ENCODE assay signal across 9 cellular contexts in the genomic region with DNA sequence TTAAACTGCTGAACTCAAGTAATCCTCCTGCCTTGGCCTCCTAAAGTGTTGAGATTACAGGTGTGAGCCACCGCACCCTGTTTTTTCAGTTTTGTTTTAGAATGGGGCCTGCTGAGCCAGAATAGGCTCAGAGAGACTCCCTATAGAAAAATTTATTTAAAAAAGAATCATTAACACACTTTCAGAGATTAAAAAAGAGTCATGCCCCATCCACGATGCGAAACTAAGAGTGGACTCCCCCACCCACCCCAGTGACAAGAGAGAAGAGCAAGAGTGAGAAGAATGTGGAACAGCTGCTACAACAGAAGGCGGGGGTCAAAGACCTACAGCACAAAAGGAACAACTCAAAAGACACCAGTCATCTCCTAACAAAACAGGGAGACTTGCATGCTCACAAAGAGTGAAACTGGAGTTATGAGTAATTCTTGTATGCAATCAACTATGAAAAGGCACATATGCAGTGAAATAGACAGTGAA. TPM values are rescaled to one million over a fixed set of nuclear protein-coding genes. Genes with fewer than 3 reads are reported as not detected.
DNase-seq lines count a peak whose midpoint lies in the region; ATAC-seq and TF ChIP-seq lines count a peak whose summit lies in the region.
"Had no signal": no experiment of that assay in that cellular context is flagged by ENCODE, and none has a peak within 500 bp of the region (broad histone marks: within the 10 kb centered on the region; RNA-seq: fewer than 3 reads in every experiment).

No MANE protein-coding gene starts in this region.

- peaks cover 5% of the 10 kb centered on the region for H3K36me3 ChIP-seq in GM06990 (ENCODE audit: control insufficient read depth, insufficient read depth, low read length)

- H3K27ac ChIP-seq in CD4-positive, alpha-beta T cell (ENCODE audit: low read depth, low read length): no peak overlapping the region

- H3K4me3 ChIP-seq in GM06990 (replicated peaks; ENCODE audit: low read depth, low read length): no peak overlapping the region

- ATAC-seq in GM19025 (IDR thresholded peaks at IDR 0.05; ENCODE audit: low read depth, unreplicated experiment) (peak; percentile 95), HG02870 (IDR thresholded peaks at IDR 0.05; ENCODE audit: unreplicated experiment) (peak; percentile 96), activated B cell treated with CpG ODN at 0.5 μM for 24 hours (ENCODE audit: low read depth) (peak; percentile 61)
- no peak for ATAC-seq in CD4-positive, alpha-beta T cell (ENCODE audit: poor library complexity)

- H3K27ac Mint-ChIP-seq in activated B cell treated with CpG ODN at 0.5 μM for 24 hours: no peak overlapping the region
- H3K27ac Mint-ChIP-seq in CD4-positive, alpha-beta T cell: no peak overlapping the region

- intact Hi-C loops in activated B cell treated with CpG ODN at 0.5 μM for 24 hours (cut with micrococcal nuclease): no loop called here
- intact Hi-C loops in CD4-positive, alpha-beta T cell (cut with DNase I, micrococcal nuclease): no loop called here

- no peaks in the 10 kb centered on the region for H3K27me3 Mint-ChIP-seq in activated B cell treated with CpG ODN at 0.5 μM for 24 hours
- H3K27me3 Mint-ChIP-seq in CD4-positive, alpha-beta T cell: no peaks in the 10 kb centered on the region

- no peaks in the 10 kb centered on the region for H3K9me3 Mint-ChIP-seq in activated B cell treated with CpG ODN at 0.5 μM for 24 hours
- H3K9me3 Mint-ChIP-seq in CD4-positive, alpha-beta T cell: no peaks in the 10 kb centered on the region

- no peaks in the 10 kb centered on the region for H3K9me3 ChIP-seq in CD4-positive, alpha-beta T cell (ENCODE audit: control insufficient read depth, low read length)

- no peaks in the 10 kb centered on the region for H3K27me3 ChIP-seq in GM06990 (replicated peaks; ENCODE audit: control insufficient read depth, insufficient read depth, low read length)
- no peaks in the 10 kb centered on the region for H3K27me3 ChIP-seq in CD4-positive, alpha-beta T cell (ENCODE audit: control insufficient read depth, insufficient read depth, low read length)

- no peaks in the 10 kb centered on the region for H3K36me3 Mint-ChIP-seq in activated B cell treated with CpG ODN at 0.5 μM for 24 hours (ENCODE audit: low read depth)
- H3K36me3 Mint-ChIP-seq in CD4-positive, alpha-beta T cell (ENCODE audit: low read depth): no peaks in the 10 kb centered on the region

- H3K4me3 Mint-ChIP-seq in activated B cell treated with CpG ODN at 0.5 μM for 24 hours: no peak overlapping the region
- no peak overlapping the region for H3K4me3 Mint-ChIP-seq in CD4-positive, alpha-beta T cell

- DNase-seq in GM06990 (ENCODE audit: extremely low read depth, insufficient read length): peak; percentile 79
- no peak for DNase-seq in activated B cell treated with CpG ODN at 0.5 μM for 24 hours
- no peak for DNase-seq in NCI-H1930 (lab: John Stamatoyannopoulos, UW)
- DNase-seq in NCI-H526 (lab: John Stamatoyannopoulos, UW): no peak
- no peak for DNase-seq in CD4-positive, alpha-beta T cell
- DNase-seq in NCI-H2196 treated with DMSO at 0.1 percent for 48 hours (lab: John Stamatoyannopoulos, UW; ENCODE audit: unreplicated experiment): no peak
- DNase-seq: activated gamma-delta T cell treated with Interleukin-2 at 50 U/mL for 16 hours had no signal

- TF ChIP-seq CTCF in GM06990 (IDR thresholded peaks at IDR 0.05; ENCODE audit: insufficient read depth, low read length, poor library complexity, severe bottlenecking): no peak
- no peak for TF ChIP-seq CTCF in activated B cell treated with CpG ODN at 0.5 μM for 24 hours (IDR thresholded peaks at IDR 0.05)
- no peak for TF ChIP-seq CTCF in CD4-positive, alpha-beta T cell (IDR thresholded peaks at IDR 0.05)

- peaks cover 4% of the 10 kb centered on the region for H3K4me1 Mint-ChIP-seq in activated B cell treated with CpG ODN at 0.5 μM for 24 hours
- no peaks in the 10 kb centered on the region for H3K4me1 Mint-ChIP-seq in CD4-positive, alpha-beta T cell (ENCODE audit: low read depth)

- POLR2A ChIA-PET in activated B cell treated with CpG ODN at 0.5 μM for 24 hours (lab: Charles Lee): interaction anchor here (0.7 kb wide), 1 partner anchor 18 kb away, joined by 3 read pairs; no protein-coding TSS in a partner anchor
- POLR2A ChIA-PET in CD4-positive, alpha-beta T cell (lab: Charles Lee): no interaction called here

- CTCF ChIA-PET in activated B cell treated with CpG ODN at 0.5 μM for 24 hours (lab: Charles Lee): interaction anchor here (1.7 kb wide), 1 partner anchor 13 kb away, joined by 6 read pairs; no protein-coding TSS in a partner anchor
- CTCF ChIA-PET in CD4-positive, alpha-beta T cell (lab: Charles Lee): no interaction called here

RNA-seq across cellular contexts. Expression of a gene that starts 47.2 kb away (rescaled TPM):
- total RNA-seq in activated B cell treated with CpG ODN at 0.5 μM for 24 hours: 2.3 and 2.6 TPM in 2 replicates
- not detected for total RNA-seq in CD4-positive, alpha-beta T cell
